In genomic region chr10:24951201-24952145, GRCh38 we compare ENCODE assay signal across 9 cellular contexts. TPM values are rescaled to one million over a fixed set of nuclear protein-coding genes. Genes with fewer than 3 reads are reported as not detected.
DNase-seq lines count a peak whose midpoint lies in the region; ATAC-seq and TF ChIP-seq lines count a peak whose summit lies in the region.
"Had no signal": no experiment of that assay in that cellular context is flagged by ENCODE, and none has a peak within 500 bp of the region (broad histone marks: within the 10 kb centered on the region; RNA-seq: fewer than 3 reads in every experiment).

No MANE protein-coding gene starts in this region.

- H3K9me3 ChIP-seq in mucosa of rectum (ENCODE audit: control insufficient read depth in 2 of 2, low read length in 2 of 2) (no peaks in the 10 kb centered on the region), aorta (ENCODE audit: control insufficient read depth, low read length) (no peaks in the 10 kb centered on the region)

- no peaks in the 10 kb centered on the region for H3K9me3 Mint-ChIP-seq in T-cell

- H3K36me3 ChIP-seq in mucosa of rectum (ENCODE audit: control insufficient read depth in 2 of 2, insufficient read depth in 2 of 2, low read length in 2 of 2) (no peaks in the 10 kb centered on the region), aorta (ENCODE audit: control insufficient read depth in 1 of 2, insufficient read depth in 2 of 2, low read length in 1 of 2) (no peaks in the 10 kb centered on the region)

- peak overlapping the region; percentile 65 to 81 for H3K27ac Mint-ChIP-seq in T-cell

- peak; percentile 34 for DNase-seq in COR-L47 (lab: John Stamatoyannopoulos, UW)
- no peak for DNase-seq in HFF-Myc (ENCODE audit: extremely low read depth, low read depth)
- peak in 3 of 34 experiments; percentile 1 to 3 (median 1) for DNase-seq in T-cell
- DNase-seq in epithelial cell of prostate (ENCODE audit: low read depth, low spot score): no peak
- DNase-seq in aorta: no peak
- no peak for DNase-seq in HPDE6-E6E7 (ENCODE audit: extremely low spot score)
- DNase-seq in SKM-1 (lab: John Stamatoyannopoulos, UW; ENCODE audit: unreplicated experiment): no peak

- H3K4me3 ChIP-seq in HFF-Myc (replicated peaks; ENCODE audit: low read depth, low read length) (peak overlapping the region; percentile 42), mucosa of rectum (ENCODE audit: low read length in 2 of 2) (peak overlapping the region; percentile 65 to 78), aorta (ENCODE audit: low read length in 2 of 2) (peak overlapping the region in 1 of 2 donors; percentile 58)

- TF ChIP-seq CTCF in HFF-Myc (IDR thresholded peaks at IDR 0.05; ENCODE audit: low read depth, low read length, missing control alignments): no peak

- H3K9ac ChIP-seq in mucosa of rectum (ENCODE audit: low read depth in 1 of 2, low read length in 2 of 2): peak overlapping the region; percentile 66 to 76

- H3K27me3 ChIP-seq in mucosa of rectum (ENCODE audit: control insufficient read depth in 2 of 2, insufficient read depth in 2 of 2, low read length in 2 of 2) (no peaks in the 10 kb centered on the region), aorta (ENCODE audit: control insufficient read depth in 1 of 2, insufficient read depth in 2 of 2, low read length in 1 of 2) (no peaks in the 10 kb centered on the region)

- CTCF ChIA-PET in T-cell (lab: Charles Lee): interaction anchor here in 1 of 2 donors (0.7 to 1.2 kb wide), 4 partner anchors 24 to 388 kb away, joined by 3 to 4 read pairs (median 3); no protein-coding TSS in a partner anchor

- H3K27ac ChIP-seq in epithelial cell of prostate: peak overlapping the region; percentile 28
- peak overlapping the region; percentile 60 to 68 for H3K27ac ChIP-seq in mucosa of rectum (ENCODE audit: low read depth in 2 of 2, low read length in 2 of 2)
- H3K27ac ChIP-seq in aorta (ENCODE audit: low read depth in 1 of 2, low read length in 2 of 2): no peak overlapping the region

- H3K36me3 Mint-ChIP-seq in T-cell: no peaks in the 10 kb centered on the region

- peaks cover 11 to 40% (median 15%) of the 10 kb centered on the region in 3 donors for H3K4me1 Mint-ChIP-seq in T-cell

- H3K4me1 ChIP-seq in mucosa of rectum (ENCODE audit: control insufficient read depth in 2 of 2, insufficient read depth in 2 of 2, low read length in 2 of 2) (peaks cover 11% of the 10 kb centered on the region in 2 donors), aorta (ENCODE audit: control insufficient read depth in 1 of 2, insufficient read depth in 2 of 2, low read length in 2 of 2) (no peaks in the 10 kb centered on the region)

- ATAC-seq in T-cell (replicated peaks in 1 of 4) (peak in 2 of 4 experiments; percentile 6 to 13), aorta (ENCODE audit: low FRiP score) (peak; percentile 30)

- POLR2A ChIA-PET in T-cell (lab: Charles Lee): interaction anchor here in 1 of 2 donors (0.6 to 1.1 kb wide), 2 partner anchors 259 to 318 kb away, joined by 3 read pairs; no protein-coding TSS in a partner anchor

- peak overlapping the region; percentile 77 to 83 (median 80) for H3K4me3 Mint-ChIP-seq in T-cell

- WGBS in aorta, 2 donors: 72 to 74% methylated on average over 10 of the region's 10 CpGs

- peaks cover 0 to 2% of the 10 kb centered on the region in 2 donors for H3K27me3 Mint-ChIP-seq in T-cell

- intact Hi-C loops in aorta (cut with DNase I): loop anchor here in 1 of 2 donors (10.0 kb wide), 1 partner anchor 227 kb away; the partner anchor contains the start of gene ARHGAP21

RNA-seq across cellular contexts. Expression of gene PRTFDC1, which starts 0.9 kb away (rescaled TPM):
- 1 to 10 TPM in 1 of 5 donors, under 1 TPM in 4; 0.43 to 1.5 (median 0.76) TPM for total RNA-seq in T-cell
- total RNA-seq in aorta: 1 to 10 TPM; 3.1 to 9.2 TPM
- 10 to 100 TPM; 14.4 to 15.7 TPM for polyA plus RNA-seq in aorta
- total RNA-seq: RPMI7951 had no signal

Comparison
In these comparisons a context has a peak if more than half of its experiments do, and no peak if none do; other contexts are left out.
1. H3K27ac ChIP-seq: peak in epithelial cell of prostate (single experiment) and mucosa of rectum (2 of 2); none in aorta (0 of 2).